ENCODE assay signal across 8 cellular contexts in genomic region chr18:47930844-47931706, GRCh38. TPM values are rescaled to one million over a fixed set of nuclear protein-coding genes. Genes with fewer than 3 reads are reported as not detected.
DNase-seq lines count a peak whose midpoint lies in the region; ATAC-seq, FAIRE-seq and TF ChIP-seq lines count a peak whose summit lies in the region.

No MANE protein-coding gene starts in this region.

- peak overlapping the region; percentile 76 for H3K9ac ChIP-seq in OCI-LY1 (ENCODE audit: low read length)

- H3K4me1 ChIP-seq in OCI-LY1 (ENCODE audit: insufficient read depth, low read length, severe bottlenecking), result peaks cover 40% of the 10 kb centered on the region
- peaks cover 20% of the 10 kb centered on the region for H3K4me1 ChIP-seq in mucosa of descending colon (ENCODE audit: low read depth)

- TF ChIP-seq CTCF in D721Med (IDR thresholded peaks at IDR 0.05; ENCODE audit: insufficient read depth, missing control alignments), result no peak
- TF ChIP-seq CTCF in OCI-LY1 (IDR thresholded peaks at IDR 0.05; ENCODE audit: low read length), result no peak
- TF ChIP-seq CTCF in epithelial cell of esophagus (IDR thresholded peaks at IDR 0.05; ENCODE audit: insufficient read depth, low read depth, low read length, missing control alignments), result no peak
- TF ChIP-seq CTCF in mucosa of descending colon (IDR thresholded peaks at IDR 0.05), result no peak

- no peaks in the 10 kb centered on the region for H3K9me2 ChIP-seq in OCI-LY1 (ENCODE audit: low read depth, low read length)

- H4K20me1 ChIP-seq in OCI-LY1 (ENCODE audit: insufficient read depth, low read length), result no peaks in the 10 kb centered on the region

- H2AFZ ChIP-seq in OCI-LY1 (ENCODE audit: low read length), result no peak overlapping the region

- H3K36me3 ChIP-seq in OCI-LY1 (ENCODE audit: insufficient read depth, low read length), result no peaks in the 10 kb centered on the region
- no peaks in the 10 kb centered on the region for H3K36me3 ChIP-seq in mucosa of descending colon (ENCODE audit: low read depth)

- ATAC-seq in GM21526 (IDR thresholded peaks at IDR 0.05; ENCODE audit: low FRiP score, unreplicated experiment) (peak; percentile 85), mucosa of descending colon (peak; percentile 90)

- no peak for FAIRE-seq in D721Med (lab: Jason Lieb, UNC)

- H3K27ac ChIP-seq in OCI-LY1 (ENCODE audit: low read depth, low read length, poor library complexity, severe bottlenecking), result peak overlapping the region; percentile 82

- H3K4me3 ChIP-seq in OCI-LY1 (ENCODE audit: low read depth, low read length, poor library complexity, severe bottlenecking) (peak overlapping the region; percentile 65), epithelial cell of esophagus (ENCODE audit: low read length) (peak overlapping the region; percentile 56), mucosa of descending colon (peak overlapping the region; percentile 70)

- intact Hi-C loops in mucosa of descending colon (cut with DNase I, micrococcal nuclease), result no loop called here

- H3K27me3 ChIP-seq in OCI-LY1 (ENCODE audit: insufficient read depth, low read length), result no peaks in the 10 kb centered on the region

- peak overlapping the region; percentile 65 for H3K4me2 ChIP-seq in OCI-LY1 (ENCODE audit: low read length)

- DNase-seq in D721Med (ENCODE audit: insufficient read length, low spot score), result peak; percentile 57
- peak; percentile 82 for DNase-seq in HuH-7 (ENCODE audit: low spot score)
- DNase-seq in activated T-cell treated with anti-CD3 and anti-CD28 coated beads for 24 hours (ENCODE audit: low read depth), result peak; percentile 93
- peak; percentile 98 for DNase-seq in epithelial cell of esophagus (ENCODE audit: low read depth)
- DNase-seq in mucosa of descending colon, result peak; percentile 96 to 99 (median 97)
- DNase-seq in stimulated activated CD8-positive, alpha-beta memory T cell treated with anti-CD3 and anti-CD28 coated beads, Interleukin-4, amount 100 ng/mL, for 1 hour (ENCODE audit: low read depth in 2 of 2, low spot score in 1 of 2), result peak; percentile 89 to 92

- H3F3A ChIP-seq in OCI-LY1 (ENCODE audit: insufficient read depth, low read length), result no peaks in the 10 kb centered on the region

- H3K79me2 ChIP-seq in OCI-LY1 (ENCODE audit: insufficient read depth, low read length), result peaks cover 40% of the 10 kb centered on the region

- H3K9me3 ChIP-seq in OCI-LY1 (ENCODE audit: low read length) (no peaks in the 10 kb centered on the region), mucosa of descending colon (no peaks in the 10 kb centered on the region)

RNA-seq across cellular contexts. Expression of gene SMAD2, which starts 0.6 kb away (rescaled TPM):
- total RNA-seq in mucosa of descending colon, result 100 to 1,000 TPM; 115 to 158 (median 123) TPM

Comparison
In these comparisons a context has a peak if more than half of its experiments do, and no peak if none do; other contexts are left out.
1. Peak in every context shown above with its lines: DNase-seq, ATAC-seq, H3K4me3 ChIP-seq and H3K27ac ChIP-seq.